ENCODE assay signal across 31 cellular contexts in genomic region chr2:213847316-213847715, GRCh38.
"Had no signal": no experiment of that assay in that cellular context is flagged by ENCODE, and none has a peak within 500 bp of the region (broad histone marks: within the 10 kb centered on the region; RNA-seq: fewer than 3 reads in every experiment).

No MANE protein-coding gene starts in this region.

- H3K4me3 Mint-ChIP-seq: activated B cell treated with CpG ODN at 0.5 μM for 24 hours; activated CD8-positive, alpha-beta T cell treated with anti-CD3 and anti-CD28 coated beads for 36 hours; activated naive CD8-positive, alpha-beta T cell; activated T-cell treated with anti-CD3 and anti-CD28 coated beads, Interleukin-2, amount 50 U/mL, for 4 hours; activated T-helper 17 cell treated with anti-CD3 and anti-CD28 coated beads, Interleukin-2, amount 50 U/mL, for 72 hours; T-helper 17 cell; T-helper 2 cell treated with Interferon-gamma antibody and Interleukin-4, amounts not matched to agents 5 μg/mL and 100 μg/mL, for 36 hours had no signal

- H3K27ac Mint-ChIP-seq: activated B cell treated with CpG ODN at 0.5 μM for 24 hours; activated CD8-positive, alpha-beta T cell treated with anti-CD3 and anti-CD28 coated beads for 36 hours; activated naive CD8-positive, alpha-beta T cell; activated T-helper 17 cell treated with anti-CD3 and anti-CD28 coated beads, Interleukin-2, amount 50 U/mL, for 72 hours; T-helper 17 cell; T-helper 2 cell treated with Interferon-gamma antibody and Interleukin-4, amounts not matched to agents 5 μg/mL and 100 μg/mL, for 36 hours had no signal

- DNase-seq: activated B cell treated with CpG ODN at 0.5 μM for 24 hours; activated CD4-positive, alpha-beta T cell treated with anti-CD3 and anti-CD28 coated beads for 48 hours; activated CD4-positive, alpha-beta T cell treated with anti-CD3 and anti-CD28 coated beads, Interleukin-2, amount 50 U/mL, for 1 hour; activated CD4-positive, alpha-beta T cell treated with anti-CD3 and anti-CD28 coated beads, Interleukin-2, amount 50 U/mL, for 48 hours; activated CD8-positive, alpha-beta memory T cell treated with anti-CD3 and anti-CD28 coated beads for 24 hours; activated CD8-positive, alpha-beta T cell treated with anti-CD3 and anti-CD28 coated beads for 36 hours; activated effector memory CD4-positive, alpha-beta T cell treated with Interleukin-2 at 50 U/mL for 16 hours; activated gamma-delta T cell treated with Interleukin-2 at 50 U/mL for 16 hours; activated naive CD4-positive, alpha-beta T cell treated with anti-CD3 and anti-CD28 coated beads, Interleukin-2, amount 50 U/mL, for 16 hours; activated naive CD4-positive, alpha-beta T cell treated with Interleukin-2 at 50 U/mL for 16 hours; activated T-cell treated with anti-CD3 and anti-CD28 coated beads, Interleukin-2, amount 50 U/mL, for 4 hours; adrenal gland; amygdala; aorta; body of pancreas; central memory CD4-positive, alpha-beta T cell; cerebellar nuclear complex; colonic mucosa; effector CD8-positive, alpha-beta T cell; glutamatergic neuron; heart left ventricle; T-helper 1 cell; T-helper 17 cell; T1000; WERI-Rb-1 had no signal

- H3K27ac ChIP-seq: adrenal gland, body of pancreas, cardiac muscle cell, colonic mucosa, heart left ventricle, WERI-Rb-1 had no signal

- ATAC-seq: activated CD4-positive, CD25-positive, alpha-beta regulatory T cell treated with anti-CD3 and anti-CD28 coated beads, Interleukin-2, amount 50 U/mL, for 24 hours; activated CD8-positive, alpha-beta T cell treated with anti-CD3 and anti-CD28 coated beads for 36 hours; activated T-cell treated with anti-CD3 and anti-CD28 coated beads, Interleukin-2, amount 50 U/mL, for 4 hours; activated T-helper 17 cell treated with anti-CD3 and anti-CD28 coated beads, Interleukin-2, amount 50 U/mL, for 72 hours; body of pancreas; esophagus mucosa; T-helper 17 cell had no signal

- H3K9me3 Mint-ChIP-seq: activated B cell treated with CpG ODN at 0.5 μM for 24 hours; activated CD8-positive, alpha-beta T cell treated with anti-CD3 and anti-CD28 coated beads for 36 hours; activated T-cell treated with anti-CD3 and anti-CD28 coated beads, Interleukin-2, amount 50 U/mL, for 4 hours; activated T-helper 17 cell treated with anti-CD3 and anti-CD28 coated beads, Interleukin-2, amount 50 U/mL, for 72 hours; T-helper 2 cell treated with Interferon-gamma antibody and Interleukin-4, amounts not matched to agents 5 μg/mL and 100 μg/mL, for 36 hours had no signal

- H3K27me3 ChIP-seq: adrenal gland, body of pancreas, cardiac muscle cell, colonic mucosa, heart left ventricle had no signal

- H3K4me3 ChIP-seq: adrenal gland, body of pancreas, cardiac muscle cell, colonic mucosa, heart left ventricle had no signal

- H3K4me1 ChIP-seq: adrenal gland, body of pancreas, colonic mucosa, heart left ventricle had no signal

- H3K4me1 Mint-ChIP-seq: activated B cell treated with CpG ODN at 0.5 μM for 24 hours; activated T-helper 17 cell treated with anti-CD3 and anti-CD28 coated beads, Interleukin-2, amount 50 U/mL, for 72 hours; T-helper 17 cell had no signal

- H3K27me3 Mint-ChIP-seq: activated B cell treated with CpG ODN at 0.5 μM for 24 hours; activated CD8-positive, alpha-beta T cell treated with anti-CD3 and anti-CD28 coated beads for 36 hours; activated naive CD8-positive, alpha-beta T cell; activated T-helper 17 cell treated with anti-CD3 and anti-CD28 coated beads, Interleukin-2, amount 50 U/mL, for 72 hours; T-helper 17 cell had no signal

- H3K36me3 ChIP-seq: adrenal gland, cardiac muscle cell, colonic mucosa, heart left ventricle, WERI-Rb-1 had no signal

- H3K36me3 Mint-ChIP-seq: activated naive CD8-positive, alpha-beta T cell had no signal

- H3K9me3 ChIP-seq: adrenal gland, body of pancreas, colonic mucosa, heart left ventricle had no signal
